ENCODE assay signal across 1 cellular context in genomic region chr15:38069001-38069400, GRCh38.
A peak's percentile ranks its signal among the peaks of the same experiment; 100 is the strongest.
TF ChIP-seq lines count a peak whose summit lies in the region.

No MANE protein-coding gene starts in this region.

TF ChIP-seq in HEK293, 187 proteins besides CTCF, POLR2A, EP300 and RAD21 (continued from another document):
- TF ChIP-seq PRDM10 (tag by site-specific recombination; IDR thresholded peaks at IDR 0.05): peak; percentile 48
- TF ChIP-seq ZBTB20 (tag by site-specific recombination; IDR thresholded peaks at IDR 0.05): 0 out of 2 replicates have a peak, but pooled peaks have one; percentile 17
- TF ChIP-seq ZNF335 (tag by site-specific recombination; conservative IDR thresholded peaks at IDR 0.05): 0 out of 2 replicates have a peak, but pooled peaks have one; percentile 27
